9 cellular contexts compared by ENCODE assay signal in genomic region chr5:149060325-149060724, GRCh38. TPM values are rescaled to one million over a fixed set of nuclear protein-coding genes. Genes with fewer than 3 reads are reported as not detected.
A peak's percentile ranks its signal among the peaks of the same experiment; 100 is the strongest.
DNase-seq lines count a peak whose midpoint lies in the region; ATAC-seq and TF ChIP-seq lines count a peak whose summit lies in the region.
"Had no signal": no experiment of that assay in that cellular context is flagged by ENCODE, and none has a peak within 500 bp of the region (broad histone marks: within the 10 kb centered on the region; RNA-seq: fewer than 3 reads in every experiment).

No MANE protein-coding gene starts in this region.

- H3K27me3 Mint-ChIP-seq in type B pancreatic cell, result no peaks in the 10 kb centered on the region
- H3K27me3 Mint-ChIP-seq in activated CD8-positive, alpha-beta T cell treated with anti-CD3 and anti-CD28 coated beads, Interleukin-2, amount 10 ng/mL, durations not matched to agents 7 days and 5 days (ENCODE audit: low read depth), result peaks cover 9% of the 10 kb centered on the region

- H3K79me2 ChIP-seq in SK-N-SH (ENCODE audit: insufficient read depth), result no peaks in the 10 kb centered on the region

- H3K9me3 ChIP-seq in SK-N-SH (no peaks in the 10 kb centered on the region), heart right ventricle (peaks cover 0 to 18% (median 4%) of the 10 kb centered on the region in 11 donors)

- H3K27ac ChIP-seq in SK-N-SH (ENCODE audit: low read depth in 2 of 2, low read length in 1 of 2) (peak overlapping the region in 1 of 2 experiments; percentile 89; a peak in 3 of 4 replicates), heart right ventricle (peak overlapping the region in 9 of 10 donors; percentile 41 to 94 (median 84))
- H3K27ac ChIP-seq: HL-60 had no signal

- DNase-seq in NCI-H524 (lab: John Stamatoyannopoulos, UW), result peak; percentile 5 to 64
- no peak for DNase-seq in NCI-H524 treated with DMSO at 0.1 percent for 48 hours (lab: John Stamatoyannopoulos, UW)
- DNase-seq in SK-N-SH, result peak; percentile 75
- DNase-seq in heart right ventricle, result peak; percentile 22 to 70
- DNase-seq in type B pancreatic cell (ENCODE audit: extremely low spot score, unreplicated experiment), result no peak
- DNase-seq in effector CD8-positive, alpha-beta T cell (lab: John Stamatoyannopoulos, UW), result no peak
- DNase-seq in activated CD8-positive, alpha-beta T cell treated with anti-CD3 and anti-CD28 coated beads, Interleukin-2, amount 10 ng/mL, durations not matched to agents 7 days and 5 days, result no peak

- no peak for TF ChIP-seq CTCF in SK-N-SH (IDR thresholded peaks at IDR 0.05)
- no peak for TF ChIP-seq CTCF in heart right ventricle (IDR thresholded peaks at IDR 0.05)
- TF ChIP-seq CTCF in type B pancreatic cell (conservative IDR thresholded peaks at IDR 0.05), result no peak

- H4K20me1 ChIP-seq in SK-N-SH (ENCODE audit: insufficient read depth), result no peaks in the 10 kb centered on the region

- peaks cover 11% of the 10 kb centered on the region for H3F3A ChIP-seq in SK-N-SH (replicated peaks; ENCODE audit: insufficient read depth)

- H3K27me3 ChIP-seq in SK-N-SH (ENCODE audit: insufficient read depth) (no peaks in the 10 kb centered on the region), heart right ventricle (no peaks in the 10 kb centered on the region)

- 0% methylated on average over 1 of the region's 1 CpG for WGBS in SK-N-SH (ENCODE audit: low lambda C conversion rate)
- 0 to 3% methylated on average over 1 of the region's 1 CpG for WGBS in heart right ventricle, 2 donors

- CTCF ChIA-PET in SK-N-SH (lab: Yijun Ruan, JAX), result interaction anchor here (1.1 kb wide), 1 partner anchor 25 kb away, joined by 3 read pairs; no protein-coding TSS in a partner anchor
- CTCF ChIA-PET in activated CD8-positive, alpha-beta T cell treated with anti-CD3 and anti-CD28 coated beads, Interleukin-2, amount 10 ng/mL, durations not matched to agents 7 days and 5 days (lab: Charles Lee), result no interaction called here

- no peak overlapping the region; the same call in 1 of the 2 replicates for H3K4me2 ChIP-seq in SK-N-SH

- H3K9ac ChIP-seq in SK-N-SH, result no peak overlapping the region

- H3K36me3 Mint-ChIP-seq in type B pancreatic cell, result peaks cover 4% of the 10 kb centered on the region
- no peaks in the 10 kb centered on the region for H3K36me3 Mint-ChIP-seq in activated CD8-positive, alpha-beta T cell treated with anti-CD3 and anti-CD28 coated beads, Interleukin-2, amount 10 ng/mL, durations not matched to agents 7 days and 5 days (ENCODE audit: low read depth)

- H3K4me3 Mint-ChIP-seq in type B pancreatic cell, result peak overlapping the region; percentile 42
- H3K4me3 Mint-ChIP-seq in activated CD8-positive, alpha-beta T cell treated with anti-CD3 and anti-CD28 coated beads, Interleukin-2, amount 10 ng/mL, durations not matched to agents 7 days and 5 days, result no peak overlapping the region

- H3K9me2 ChIP-seq in SK-N-SH, result no peaks in the 10 kb centered on the region

- H3K4me1 Mint-ChIP-seq in type B pancreatic cell (ENCODE audit: unreplicated experiment), result peaks cover 32% of the 10 kb centered on the region
- no peaks in the 10 kb centered on the region for H3K4me1 Mint-ChIP-seq in activated CD8-positive, alpha-beta T cell treated with anti-CD3 and anti-CD28 coated beads, Interleukin-2, amount 10 ng/mL, durations not matched to agents 7 days and 5 days (ENCODE audit: low read depth)

- intact Hi-C loops in heart right ventricle (cut with DNase I), result loop anchor here in 4 of 10 donors (5.0 to 10.0 kb wide), 2 partner anchors 52 to 54 kb away; no protein-coding TSS in a partner anchor

- no peak overlapping the region for H2AFZ ChIP-seq in SK-N-SH (ENCODE audit: low read depth)

- no peaks in the 10 kb centered on the region for H3K9me3 Mint-ChIP-seq in type B pancreatic cell
- H3K9me3 Mint-ChIP-seq in activated CD8-positive, alpha-beta T cell treated with anti-CD3 and anti-CD28 coated beads, Interleukin-2, amount 10 ng/mL, durations not matched to agents 7 days and 5 days (ENCODE audit: insufficient read depth), result no peaks in the 10 kb centered on the region

- H3K36me3 ChIP-seq in SK-N-SH (replicated peaks in 1 of 2; ENCODE audit: control insufficient read depth in 1 of 2, insufficient read depth in 2 of 2, low read length in 1 of 2) (no peaks in the 10 kb centered on the region), heart right ventricle (no peaks in the 10 kb centered on the region)

- peak in 7 of 8 donors; percentile 29 to 65 (median 49) for ATAC-seq in heart right ventricle
- ATAC-seq in GM18498 (IDR thresholded peaks at IDR 0.05; ENCODE audit: unreplicated experiment), result no peak
- ATAC-seq in activated CD8-positive, alpha-beta T cell treated with anti-CD3 and anti-CD28 coated beads, Interleukin-2, amount 10 ng/mL, durations not matched to agents 7 days and 5 days, result no peak

- H3K4me3 ChIP-seq in SK-N-SH (ENCODE audit: low read depth in 2 of 2, low read length in 1 of 2), result no peak overlapping the region
- no peak overlapping the region for H3K4me3 ChIP-seq in heart right ventricle

- TF ChIP-seq EP300 in SK-N-SH (IDR thresholded peaks at IDR 0.05; ENCODE audit: borderline replicate concordance in 1 of 2, low read depth in 1 of 2, low read length in 1 of 2), result peak in 1 of 2 experiments; percentile 90; a peak in 3 of 4 replicates

- H3K4me1 ChIP-seq in SK-N-SH (ENCODE audit: control insufficient read depth in 1 of 2, insufficient read depth in 2 of 2, low read depth in 1 of 2, low read length in 1 of 2) (peaks cover 23 to 24% of the 10 kb centered on the region in 2 experiments), heart right ventricle (peaks cover 8 to 57% (median 54%) of the 10 kb centered on the region in 9 donors)

- POLR2A ChIA-PET in SK-N-SH (lab: Yijun Ruan, JAX), result no interaction called here
- POLR2A ChIA-PET in activated CD8-positive, alpha-beta T cell treated with anti-CD3 and anti-CD28 coated beads, Interleukin-2, amount 10 ng/mL, durations not matched to agents 7 days and 5 days (lab: Charles Lee), result interaction anchor here (0.8 kb wide), 1 partner anchor 61 kb away, joined by 4 read pairs; no protein-coding TSS in a partner anchor

- peak overlapping the region; percentile 37 for H3K27ac Mint-ChIP-seq in type B pancreatic cell
- no peak overlapping the region for H3K27ac Mint-ChIP-seq in activated CD8-positive, alpha-beta T cell treated with anti-CD3 and anti-CD28 coated beads, Interleukin-2, amount 10 ng/mL, durations not matched to agents 7 days and 5 days

- TF ChIP-seq RAD21 in SK-N-SH (IDR thresholded peaks at IDR 0.05; ENCODE audit: low read length), result no peak

TF ChIP-seq in SK-N-SH, 30 proteins besides CTCF, POLR2A, EP300 and RAD21 (continues in another document):
- TF ChIP-seq SIN3A (IDR thresholded peaks at IDR 0.05; ENCODE audit: borderline replicate concordance, low read depth, low read length), result peak; percentile 46; the same call in 1 of the 2 replicates
- 0 out of 2 replicates have a peak, but pooled peaks have one; percentile 62 for TF ChIP-seq REST (IDR thresholded peaks at IDR 0.05; ENCODE audit: low read depth, low read length)
- TF ChIP-seq EZH2phosphoT487 (IDR thresholded peaks at IDR 0.05; ENCODE audit: borderline replicate concordance, low read depth), result no peak
- TF ChIP-seq NRF1 (IDR thresholded peaks at IDR 0.05; ENCODE audit: low read depth, low read length), result no peak
- TF ChIP-seq TCF12 (IDR thresholded peaks at IDR 0.05), result no peak; the same call in none of the 2 replicates
- peak; percentile 57; the same call in 1 of the 2 replicates for TF ChIP-seq NFIC (IDR thresholded peaks at IDR 0.05; ENCODE audit: borderline replicate concordance)
- TF ChIP-seq RFX5 (IDR thresholded peaks at IDR 0.05; ENCODE audit: low read length), result 0 out of 2 replicates have a peak, but pooled peaks have one; percentile 2
- peak; percentile 40; the same call in 1 of the 2 replicates for TF ChIP-seq PBX3 (IDR thresholded peaks at IDR 0.05)

RNA-seq across cellular contexts. Expression of gene SH3TC2, which starts 2.5 kb away (rescaled TPM):
- 1.1 and 1.7 TPM in 2 replicates for polyA plus RNA-seq in SK-N-SH (2012; rRNA removed)
- 0.89 and 1.2 TPM in 2 replicates for polyA plus RNA-seq in SK-N-SH (2012; cell fraction: cytosol; rRNA removed)
- 3.8 and 4.2 TPM in 2 replicates for polyA plus RNA-seq in SK-N-SH (2012; cell fraction: nucleus; rRNA removed)
- total RNA-seq in heart right ventricle, result 10 to 100 TPM in 2 of 10 donors, 1 to 10 TPM in 7, under 1 TPM in 1; 0.97 to 13.1 (median 7.4) TPM
- polyA plus RNA-seq in heart right ventricle, result 1 to 10 TPM in 1 of 2 donors, under 1 TPM in 1; 0.91 to 2.9 TPM
- total RNA-seq in type B pancreatic cell (ENCODE audit: low replicate concordance), result 8.6 and 14.7 TPM in 2 replicates
- not detected for total RNA-seq in activated CD8-positive, alpha-beta T cell treated with anti-CD3 and anti-CD28 coated beads, Interleukin-2, amount 10 ng/mL, durations not matched to agents 7 days and 5 days

Comparison
In these comparisons a context has a peak if more than half of its experiments do, and no peak if none do; other contexts are left out.
1. DNase-seq: peak in NCI-H524 (2 of 2), SK-N-SH (single experiment) and heart right ventricle (2 of 2); none in NCI-H524 treated with DMSO at 0.1 percent for 48 hours (single experiment), type B pancreatic cell (single experiment), effector CD8-positive, alpha-beta T cell (single experiment) and activated CD8-positive, alpha-beta T cell treated with anti-CD3 and anti-CD28 coated beads, Interleukin-2, amount 10 ng/mL, durations not matched to agents 7 days and 5 days (single experiment).
2. ATAC-seq: peak in heart right ventricle (7 of 8); none in GM18498 (single experiment) and activated CD8-positive, alpha-beta T cell treated with anti-CD3 and anti-CD28 coated beads, Interleukin-2, amount 10 ng/mL, durations not matched to agents 7 days and 5 days (single experiment).